Comparison of ENCODE assay signal across 1 cellular context in genomic region chr17:65340401-65340800, GRCh38.
TF ChIP-seq lines count a peak whose summit lies in the region.

No MANE protein-coding gene starts in this region.

TF ChIP-seq in HCT116, 20 proteins besides CTCF, POLR2A, EP300 and RAD21 (continued from another document):
- TF ChIP-seq JUND (IDR thresholded peaks at IDR 0.05) (no peak), SIN3A (IDR thresholded peaks at IDR 0.05; ENCODE audit: low read depth) (no peak), POLR2AphosphoS5 (IDR thresholded peaks at IDR 0.05; ENCODE audit: low read depth, low read length) (no peak)
